1 cellular context compared by ENCODE assay signal in genomic region chr15:70378126-70379031, GRCh38.
TF ChIP-seq lines count a peak whose summit lies in the region.

No MANE protein-coding gene starts in this region.

TF ChIP-seq in GM23338, 12 proteins besides CTCF, POLR2A, EP300 and RAD21 (continued from another document):
- TF ChIP-seq, protein P1, sequence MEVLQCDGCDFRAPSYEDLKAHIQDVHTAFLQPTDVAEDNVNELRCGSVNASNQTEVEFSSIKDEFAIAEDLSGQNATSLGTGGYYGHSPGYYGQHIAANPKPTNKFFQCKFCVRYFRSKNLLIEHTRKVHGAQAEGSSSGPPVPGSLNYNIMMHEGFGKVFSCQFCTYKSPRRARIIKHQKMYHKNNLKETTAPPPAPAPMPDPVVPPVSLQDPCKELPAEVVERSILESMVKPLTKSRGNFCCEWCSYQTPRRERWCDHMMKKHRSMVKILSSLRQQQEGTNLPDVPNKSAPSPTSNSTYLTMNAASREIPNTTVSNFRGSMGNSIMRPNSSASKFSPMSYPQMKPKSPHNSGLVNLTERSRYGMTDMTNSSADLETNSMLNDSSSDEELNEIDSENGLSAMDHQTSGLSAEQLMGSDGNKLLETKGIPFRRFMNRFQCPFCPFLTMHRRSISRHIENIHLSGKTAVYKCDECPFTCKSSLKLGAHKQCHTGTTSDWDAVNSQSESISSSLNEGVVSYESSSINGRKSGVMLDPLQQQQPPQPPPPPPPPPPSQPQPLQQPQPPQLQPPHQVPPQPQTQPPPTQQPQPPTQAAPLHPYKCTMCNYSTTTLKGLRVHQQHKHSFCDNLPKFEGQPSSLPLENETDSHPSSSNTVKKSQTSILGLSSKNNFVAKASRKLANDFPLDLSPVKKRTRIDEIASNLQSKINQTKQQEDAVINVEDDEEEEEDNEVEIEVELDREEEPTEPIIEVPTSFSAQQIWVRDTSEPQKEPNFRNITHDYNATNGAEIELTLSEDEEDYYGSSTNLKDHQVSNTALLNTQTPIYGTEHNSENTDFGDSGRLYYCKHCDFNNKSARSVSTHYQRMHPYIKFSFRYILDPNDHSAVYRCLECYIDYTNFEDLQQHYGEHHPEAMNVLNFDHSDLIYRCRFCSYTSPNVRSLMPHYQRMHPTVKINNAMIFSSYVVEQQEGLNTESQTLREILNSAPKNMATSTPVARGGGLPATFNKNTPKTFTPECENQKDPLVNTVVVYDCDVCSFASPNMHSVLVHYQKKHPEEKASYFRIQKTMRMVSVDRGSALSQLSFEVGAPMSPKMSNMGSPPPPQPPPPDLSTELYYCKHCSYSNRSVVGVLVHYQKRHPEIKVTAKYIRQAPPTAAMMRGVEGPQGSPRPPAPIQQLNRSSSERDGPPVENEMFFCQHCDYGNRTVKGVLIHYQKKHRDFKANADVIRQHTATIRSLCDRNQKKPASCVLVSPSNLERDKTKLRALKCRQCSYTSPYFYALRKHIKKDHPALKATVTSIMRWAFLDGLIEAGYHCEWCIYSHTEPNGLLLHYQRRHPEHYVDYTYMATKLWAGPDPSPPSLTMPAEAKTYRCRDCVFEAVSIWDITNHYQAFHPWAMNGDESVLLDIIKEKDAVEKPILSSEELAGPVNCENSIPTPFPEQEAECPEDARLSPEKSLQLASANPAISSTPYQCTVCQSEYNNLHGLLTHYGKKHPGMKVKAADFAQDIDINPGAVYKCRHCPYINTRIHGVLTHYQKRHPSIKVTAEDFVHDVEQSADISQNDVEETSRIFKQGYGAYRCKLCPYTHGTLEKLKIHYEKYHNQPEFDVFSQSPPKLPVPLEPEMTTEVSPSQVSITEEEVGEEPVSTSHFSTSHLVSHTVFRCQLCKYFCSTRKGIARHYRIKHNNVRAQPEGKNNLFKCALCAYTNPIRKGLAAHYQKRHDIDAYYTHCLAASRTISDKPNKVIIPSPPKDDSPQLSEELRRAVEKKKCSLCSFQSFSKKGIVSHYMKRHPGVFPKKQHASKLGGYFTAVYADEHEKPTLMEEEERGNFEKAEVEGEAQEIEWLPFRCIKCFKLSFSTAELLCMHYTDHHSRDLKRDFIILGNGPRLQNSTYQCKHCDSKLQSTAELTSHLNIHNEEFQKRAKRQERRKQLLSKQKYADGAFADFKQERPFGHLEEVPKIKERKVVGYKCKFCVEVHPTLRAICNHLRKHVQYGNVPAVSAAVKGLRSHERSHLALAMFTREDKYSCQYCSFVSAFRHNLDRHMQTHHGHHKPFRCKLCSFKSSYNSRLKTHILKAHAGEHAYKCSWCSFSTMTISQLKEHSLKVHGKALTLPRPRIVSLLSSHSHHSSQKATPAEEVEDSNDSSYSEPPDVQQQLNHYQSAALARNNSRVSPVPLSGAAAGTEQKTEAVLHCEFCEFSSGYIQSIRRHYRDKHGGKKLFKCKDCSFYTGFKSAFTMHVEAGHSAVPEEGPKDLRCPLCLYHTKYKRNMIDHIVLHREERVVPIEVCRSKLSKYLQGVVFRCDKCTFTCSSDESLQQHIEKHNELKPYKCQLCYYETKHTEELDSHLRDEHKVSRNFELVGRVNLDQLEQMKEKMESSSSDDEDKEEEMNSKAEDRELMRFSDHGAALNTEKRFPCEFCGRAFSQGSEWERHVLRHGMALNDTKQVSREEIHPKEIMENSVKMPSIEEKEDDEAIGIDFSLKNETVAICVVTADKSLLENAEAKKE (CRISPR knock-in tag; IDR thresholded peaks at IDR 0.05) = no peak
